Comparison of ENCODE assay signal across 8 cellular contexts in the genomic region with DNA sequence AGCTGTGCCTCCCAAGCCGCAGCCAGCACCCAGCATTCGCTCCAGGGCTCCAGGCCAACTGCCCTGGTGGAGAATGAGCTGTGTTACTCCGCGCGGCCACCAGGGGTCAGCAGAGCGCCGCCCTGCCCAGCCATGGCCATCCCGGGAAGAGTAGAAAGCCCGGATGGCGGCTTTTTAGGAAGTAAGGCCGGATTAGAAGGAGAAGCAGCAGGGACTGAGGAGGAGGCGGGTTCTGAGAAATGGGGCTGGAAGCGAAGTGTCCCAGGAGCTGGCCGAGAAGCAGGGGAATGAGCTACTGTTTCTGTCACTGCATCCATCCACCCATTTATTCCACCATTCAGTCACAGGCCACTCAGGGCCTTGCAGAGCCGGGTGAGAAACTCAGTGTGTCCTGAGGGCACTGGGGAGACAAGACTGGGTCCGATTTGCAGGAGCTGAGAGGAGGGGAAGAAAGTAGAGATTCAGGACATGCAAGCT. TPM values are rescaled to one million over a fixed set of nuclear protein-coding genes. Genes with fewer than 3 reads are reported as not detected.
DNase-seq lines count a peak whose midpoint lies in the region; ATAC-seq and TF ChIP-seq lines count a peak whose summit lies in the region.

No MANE protein-coding gene starts in this region.

- H3K4me1 Mint-ChIP-seq in GM23338 = peaks cover 7% of the 10 kb centered on the region

- H3K79me2 ChIP-seq in GM23338 (replicated peaks; ENCODE audit: insufficient read depth) = no peaks in the 10 kb centered on the region

- H3K27me3 Mint-ChIP-seq in GM23338 (ENCODE audit: insufficient read depth, low read depth, poor library complexity) = peaks cover 12% of the 10 kb centered on the region

- peaks cover 11% of the 10 kb centered on the region for H3K9me3 Mint-ChIP-seq in GM23338

- ATAC-seq in GM23338 (peak; percentile 98), HG03139 (IDR thresholded peaks at IDR 0.05; ENCODE audit: unreplicated experiment) (no peak)

- peaks cover 4% of the 10 kb centered on the region; the same call in 2 of the 3 replicates for H3K36me3 Mint-ChIP-seq in GM23338 (ENCODE audit: low read depth)

- H4K20me1 ChIP-seq in GM23338 (replicated peaks; ENCODE audit: insufficient read depth) = no peaks in the 10 kb centered on the region

- no peak overlapping the region for H3K27ac Mint-ChIP-seq in GM23338

- peaks cover 4% of the 10 kb centered on the region for H3F3A ChIP-seq in GM23338 (replicated peaks; ENCODE audit: low read depth)

- H3K27ac ChIP-seq in GM23338 (ENCODE audit: low read depth) = no peak overlapping the region

- peak; percentile 97 to 99 for TF ChIP-seq CTCF in GM23338 (conservative IDR thresholded peaks at IDR 0.05; ENCODE audit: low read depth in 2 of 2)

- peaks cover 4% of the 10 kb centered on the region; the same call in 1 of the 2 replicates for H3K27me3 ChIP-seq in GM23338 (ENCODE audit: insufficient read depth)

- no peak overlapping the region for H3K4me2 ChIP-seq in GM23338

- H3K4me1 ChIP-seq in GM23338 (ENCODE audit: insufficient read depth) = no peaks in the 10 kb centered on the region

- no peaks in the 10 kb centered on the region for H3K36me3 ChIP-seq in GM23338 (ENCODE audit: insufficient read depth)

- H3K4me3 Mint-ChIP-seq in GM23338 = no peak overlapping the region; the same call in 2 of the 3 replicates

- H3K4me3 ChIP-seq in GM23338 = no peak overlapping the region

- no peaks in the 10 kb centered on the region for H3K9me2 ChIP-seq in GM23338 (ENCODE audit: insufficient read depth)

- peak overlapping the region; percentile 86 for H2AFZ ChIP-seq in GM23338

- peak; percentile 86 for DNase-seq in Ammon's horn (ENCODE audit: low spot score)
- DNase-seq in GM23338 (ENCODE audit: low spot score) = peak; percentile 91
- DNase-seq in NCI-H460 (ENCODE audit: extremely low read depth, low read depth) = peak; percentile 58
- DNase-seq in activated CD4-positive, alpha-beta T cell treated with anti-CD3 and anti-CD28 coated beads, Interleukin-2, amount 50 U/mL, for 4 hours = peak; percentile 49 to 56
- DNase-seq in dermis blood vessel endothelial cell = peak; percentile 78
- peak; percentile 83 for DNase-seq in medulla oblongata (ENCODE audit: extremely low spot score)
- DNase-seq in stimulated activated CD8-positive, alpha-beta memory T cell treated with anti-CD3 and anti-CD28 coated beads, Interleukin-15, amount 100 ng/mL, for 24 hours (ENCODE audit: low read depth) = peak; percentile 57

TF ChIP-seq in GM23338, 12 proteins besides CTCF, POLR2A, EP300 and RAD21:
- TF ChIP-seq, protein P1, sequence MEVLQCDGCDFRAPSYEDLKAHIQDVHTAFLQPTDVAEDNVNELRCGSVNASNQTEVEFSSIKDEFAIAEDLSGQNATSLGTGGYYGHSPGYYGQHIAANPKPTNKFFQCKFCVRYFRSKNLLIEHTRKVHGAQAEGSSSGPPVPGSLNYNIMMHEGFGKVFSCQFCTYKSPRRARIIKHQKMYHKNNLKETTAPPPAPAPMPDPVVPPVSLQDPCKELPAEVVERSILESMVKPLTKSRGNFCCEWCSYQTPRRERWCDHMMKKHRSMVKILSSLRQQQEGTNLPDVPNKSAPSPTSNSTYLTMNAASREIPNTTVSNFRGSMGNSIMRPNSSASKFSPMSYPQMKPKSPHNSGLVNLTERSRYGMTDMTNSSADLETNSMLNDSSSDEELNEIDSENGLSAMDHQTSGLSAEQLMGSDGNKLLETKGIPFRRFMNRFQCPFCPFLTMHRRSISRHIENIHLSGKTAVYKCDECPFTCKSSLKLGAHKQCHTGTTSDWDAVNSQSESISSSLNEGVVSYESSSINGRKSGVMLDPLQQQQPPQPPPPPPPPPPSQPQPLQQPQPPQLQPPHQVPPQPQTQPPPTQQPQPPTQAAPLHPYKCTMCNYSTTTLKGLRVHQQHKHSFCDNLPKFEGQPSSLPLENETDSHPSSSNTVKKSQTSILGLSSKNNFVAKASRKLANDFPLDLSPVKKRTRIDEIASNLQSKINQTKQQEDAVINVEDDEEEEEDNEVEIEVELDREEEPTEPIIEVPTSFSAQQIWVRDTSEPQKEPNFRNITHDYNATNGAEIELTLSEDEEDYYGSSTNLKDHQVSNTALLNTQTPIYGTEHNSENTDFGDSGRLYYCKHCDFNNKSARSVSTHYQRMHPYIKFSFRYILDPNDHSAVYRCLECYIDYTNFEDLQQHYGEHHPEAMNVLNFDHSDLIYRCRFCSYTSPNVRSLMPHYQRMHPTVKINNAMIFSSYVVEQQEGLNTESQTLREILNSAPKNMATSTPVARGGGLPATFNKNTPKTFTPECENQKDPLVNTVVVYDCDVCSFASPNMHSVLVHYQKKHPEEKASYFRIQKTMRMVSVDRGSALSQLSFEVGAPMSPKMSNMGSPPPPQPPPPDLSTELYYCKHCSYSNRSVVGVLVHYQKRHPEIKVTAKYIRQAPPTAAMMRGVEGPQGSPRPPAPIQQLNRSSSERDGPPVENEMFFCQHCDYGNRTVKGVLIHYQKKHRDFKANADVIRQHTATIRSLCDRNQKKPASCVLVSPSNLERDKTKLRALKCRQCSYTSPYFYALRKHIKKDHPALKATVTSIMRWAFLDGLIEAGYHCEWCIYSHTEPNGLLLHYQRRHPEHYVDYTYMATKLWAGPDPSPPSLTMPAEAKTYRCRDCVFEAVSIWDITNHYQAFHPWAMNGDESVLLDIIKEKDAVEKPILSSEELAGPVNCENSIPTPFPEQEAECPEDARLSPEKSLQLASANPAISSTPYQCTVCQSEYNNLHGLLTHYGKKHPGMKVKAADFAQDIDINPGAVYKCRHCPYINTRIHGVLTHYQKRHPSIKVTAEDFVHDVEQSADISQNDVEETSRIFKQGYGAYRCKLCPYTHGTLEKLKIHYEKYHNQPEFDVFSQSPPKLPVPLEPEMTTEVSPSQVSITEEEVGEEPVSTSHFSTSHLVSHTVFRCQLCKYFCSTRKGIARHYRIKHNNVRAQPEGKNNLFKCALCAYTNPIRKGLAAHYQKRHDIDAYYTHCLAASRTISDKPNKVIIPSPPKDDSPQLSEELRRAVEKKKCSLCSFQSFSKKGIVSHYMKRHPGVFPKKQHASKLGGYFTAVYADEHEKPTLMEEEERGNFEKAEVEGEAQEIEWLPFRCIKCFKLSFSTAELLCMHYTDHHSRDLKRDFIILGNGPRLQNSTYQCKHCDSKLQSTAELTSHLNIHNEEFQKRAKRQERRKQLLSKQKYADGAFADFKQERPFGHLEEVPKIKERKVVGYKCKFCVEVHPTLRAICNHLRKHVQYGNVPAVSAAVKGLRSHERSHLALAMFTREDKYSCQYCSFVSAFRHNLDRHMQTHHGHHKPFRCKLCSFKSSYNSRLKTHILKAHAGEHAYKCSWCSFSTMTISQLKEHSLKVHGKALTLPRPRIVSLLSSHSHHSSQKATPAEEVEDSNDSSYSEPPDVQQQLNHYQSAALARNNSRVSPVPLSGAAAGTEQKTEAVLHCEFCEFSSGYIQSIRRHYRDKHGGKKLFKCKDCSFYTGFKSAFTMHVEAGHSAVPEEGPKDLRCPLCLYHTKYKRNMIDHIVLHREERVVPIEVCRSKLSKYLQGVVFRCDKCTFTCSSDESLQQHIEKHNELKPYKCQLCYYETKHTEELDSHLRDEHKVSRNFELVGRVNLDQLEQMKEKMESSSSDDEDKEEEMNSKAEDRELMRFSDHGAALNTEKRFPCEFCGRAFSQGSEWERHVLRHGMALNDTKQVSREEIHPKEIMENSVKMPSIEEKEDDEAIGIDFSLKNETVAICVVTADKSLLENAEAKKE (CRISPR knock-in tag; IDR thresholded peaks at IDR 0.05) = no peak
- peak; percentile 22; the same call in 1 of the 2 replicates for TF ChIP-seq CREB1 (CRISPR knock-in tag; IDR thresholded peaks at IDR 0.05; ENCODE audit: low read depth)
- no peak for TF ChIP-seq ZNF331 (CRISPR knock-in tag; IDR thresholded peaks at IDR 0.05; ENCODE audit: low read depth)

RNA-seq across cellular contexts. Expression of a gene that starts 6.6 kb away (rescaled TPM):
- 5.0 and 5.6 TPM in 2 replicates for total RNA-seq in GM23338 (2014; rRNA removed; shearing (Covaris generic))
- polyA plus RNA-seq in GM23338 (2016; fragmentation: Nextera tagmentation; extraction: Ambion mirVana) = 9.7 and 9.8 TPM in 2 replicates
- 0.30 and 0.49 TPM in 2 replicates for total RNA-seq in NCI-H460 (2014; rRNA removed; shearing (Covaris generic))
- polyA plus RNA-seq in NCI-H460 (2014; cell fraction: nucleus; rRNA removed) = 1.2 TPM in 1 of 2 replicates, not detected in the other
- total RNA-seq in dermis blood vessel endothelial cell = 0.05 and 0.17 TPM in 2 replicates

RNA-seq across cellular contexts. Expression of a gene that starts 35.3 kb away (rescaled TPM):
- 53.0 and 60.4 TPM in 2 replicates for total RNA-seq in GM23338 (2014; rRNA removed; shearing (Covaris generic))
- 251 and 255 TPM in 2 replicates for polyA plus RNA-seq in GM23338 (2016; fragmentation: Nextera tagmentation; extraction: Ambion mirVana)
- total RNA-seq in NCI-H460 (2014; rRNA removed; shearing (Covaris generic)) = 17.5 and 21.5 TPM in 2 replicates
- polyA plus RNA-seq in NCI-H460 (2014; cell fraction: nucleus; rRNA removed) = 77.2 and 110 TPM in 2 replicates
- 18.8 and 30.6 TPM in 2 replicates for total RNA-seq in dermis blood vessel endothelial cell
